In genomic region chr22:20186183-20186870, GRCh38 we compare ENCODE assay signal across 1 cellular context.
TF ChIP-seq lines count a peak whose summit lies in the region.

No MANE protein-coding gene starts in this region.

TF ChIP-seq in K562, 482 proteins besides CTCF, POLR2A, EP300 and RAD21 (continued from another document and continues in another):
- TF ChIP-seq CEBPZ (IDR thresholded peaks at IDR 0.05; ENCODE audit: borderline replicate concordance, low read depth, low read length): no peak
- no peak for TF ChIP-seq SIN3B (IDR thresholded peaks at IDR 0.05; ENCODE audit: low read depth)
- TF ChIP-seq FOXO4 (CRISPR knock-in tag; IDR thresholded peaks at IDR 0.05): peak; percentile 47; the same call in 1 of the 2 replicates
- TF ChIP-seq CC2D1A (IDR thresholded peaks at IDR 0.05): no peak
- no peak for TF ChIP-seq TAF9B (IDR thresholded peaks at IDR 0.05; ENCODE audit: partially characterized antibody)
- TF ChIP-seq FOXK2 (conservative IDR thresholded peaks at IDR 0.05 in 1 of 2, IDR thresholded peaks at IDR 0.05 in 1 of 2; ENCODE audit: low read depth in 2 of 2): no peak
- TF ChIP-seq MECOM (CRISPR knock-in tag; IDR thresholded peaks at IDR 0.05): no peak
- TF ChIP-seq ZNF644 (tag; IDR thresholded peaks at IDR 0.05; ENCODE audit: low read depth): no peak
- TF ChIP-seq BHLHE40 (IDR thresholded peaks at IDR 0.05; ENCODE audit: low read length): peak; percentile 21; the same call in 1 of the 2 replicates
- no peak for TF ChIP-seq RUNX1 (IDR thresholded peaks at IDR 0.05; ENCODE audit: low read depth)
- TF ChIP-seq ZNF121 (CRISPR knock-in tag; conservative IDR thresholded peaks at IDR 0.05): no peak
- no peak for TF ChIP-seq BRF2 (IDR thresholded peaks at IDR 0.05; ENCODE audit: borderline replicate concordance, insufficient read depth, insufficient read length)
- TF ChIP-seq PBX2 (CRISPR knock-in tag; IDR thresholded peaks at IDR 0.05; ENCODE audit: low read depth): no peak
- TF ChIP-seq PBX2 (tag; conservative IDR thresholded peaks at IDR 0.05; ENCODE audit: low read depth): no peak
- TF ChIP-seq ZC3H4 (CRISPR knock-in tag; IDR thresholded peaks at IDR 0.05; ENCODE audit: borderline replicate concordance): 0 out of 2 replicates have a peak, but pooled peaks have one; percentile 2
- TF ChIP-seq SNIP1 (IDR thresholded peaks at IDR 0.05; ENCODE audit: low read depth): no peak
- TF ChIP-seq KLF10 (CRISPR knock-in tag; IDR thresholded peaks at IDR 0.05): no peak
- no peak for TF ChIP-seq ESRRA (IDR thresholded peaks at IDR 0.05; ENCODE audit: borderline replicate concordance, low read depth)
- no peak for TF ChIP-seq CHAMP1 (IDR thresholded peaks at IDR 0.05)
- TF ChIP-seq HDAC8 (tag; IDR thresholded peaks at IDR 0.05): no peak
- TF ChIP-seq ATF1 (CRISPR knock-in tag; IDR thresholded peaks at IDR 0.05): no peak
- 0 out of 2 replicates have a peak, but pooled peaks have one; percentile 13 for TF ChIP-seq ATF1 (tag; IDR thresholded peaks at IDR 0.05)
- no peak for TF ChIP-seq ZNF12 (CRISPR knock-in tag; IDR thresholded peaks at IDR 0.05)
- TF ChIP-seq SUPT5H (IDR thresholded peaks at IDR 0.05): no peak
- TF ChIP-seq STAT5B (CRISPR knock-in tag; IDR thresholded peaks at IDR 0.05): no peak
- TF ChIP-seq ZNF444 (CRISPR knock-in tag; IDR thresholded peaks at IDR 0.05): no peak
- no peak for TF ChIP-seq TAF15 (IDR thresholded peaks at IDR 0.05; ENCODE audit: low read depth, low read length)
- TF ChIP-seq ZBTB40 (IDR thresholded peaks at IDR 0.05): no peak
- 0 out of 2 replicates have a peak, but pooled peaks have one; percentile 30 for TF ChIP-seq ZBTB40 (CRISPR knock-in tag; IDR thresholded peaks at IDR 0.05)
- TF ChIP-seq KHSRP (IDR thresholded peaks at IDR 0.05): no peak
- no peak for TF ChIP-seq TSHZ1 (CRISPR knock-in tag; IDR thresholded peaks at IDR 0.05)
- no peak for TF ChIP-seq THRA (IDR thresholded peaks at IDR 0.05)
